ENCODE assay signal across 18 cellular contexts in genomic region chr9:370081-370480, GRCh38.
A peak's percentile ranks its signal among the peaks of the same experiment; 100 is the strongest.
DNase-seq lines count a peak whose midpoint lies in the region; ATAC-seq and TF ChIP-seq lines count a peak whose summit lies in the region.
"Had no signal": no experiment of that assay in that cellular context is flagged by ENCODE, and none has a peak within 500 bp of the region (broad histone marks: within the 10 kb centered on the region; RNA-seq: fewer than 3 reads in every experiment).

No MANE protein-coding gene starts in this region.

- H3K27me3 Mint-ChIP-seq in activated naive CD8-positive, alpha-beta T cell: no peaks in the 10 kb centered on the region
- no peaks in the 10 kb centered on the region for H3K27me3 Mint-ChIP-seq in activated naive CD8-positive, alpha-beta T cell treated with anti-CD3 and anti-CD28 coated beads for 36 hours
- H3K27me3 Mint-ChIP-seq in activated T-helper 17 cell treated with anti-CD3 and anti-CD28 coated beads, Interleukin-2, amount 50 U/mL, for 72 hours: no peaks in the 10 kb centered on the region
- peaks cover 8% of the 10 kb centered on the region for H3K27me3 Mint-ChIP-seq in glutamatergic neuron (ENCODE audit: unreplicated experiment)
- H3K27me3 Mint-ChIP-seq in stimulated activated naive B cell treated with anti-CD40 and anti-IgM and Interleukin-4, amounts not matched to agents 10 μg/mL and 1 μg/mL and 100 μg/mL, for 72 hours: no peaks in the 10 kb centered on the region

- H3K9me3 Mint-ChIP-seq in activated naive CD8-positive, alpha-beta T cell (ENCODE audit: low read depth): no peaks in the 10 kb centered on the region
- no peaks in the 10 kb centered on the region for H3K9me3 Mint-ChIP-seq in activated naive CD8-positive, alpha-beta T cell treated with anti-CD3 and anti-CD28 coated beads for 36 hours
- H3K9me3 Mint-ChIP-seq in activated T-helper 17 cell treated with anti-CD3 and anti-CD28 coated beads, Interleukin-2, amount 50 U/mL, for 72 hours: no peaks in the 10 kb centered on the region
- H3K9me3 Mint-ChIP-seq in glutamatergic neuron (ENCODE audit: unreplicated experiment): peaks cover 10% of the 10 kb centered on the region
- H3K9me3 Mint-ChIP-seq in stimulated activated naive B cell treated with anti-CD40 and anti-IgM and Interleukin-4, amounts not matched to agents 10 μg/mL and 1 μg/mL and 100 μg/mL, for 72 hours: no peaks in the 10 kb centered on the region

- no peak for TF ChIP-seq CTCF in glutamatergic neuron (IDR thresholded peaks at IDR 0.05; ENCODE audit: partially characterized antibody, unreplicated experiment)

- no peak for DNase-seq in activated naive CD8-positive, alpha-beta T cell treated with anti-CD3 and anti-CD28 coated beads for 36 hours
- DNase-seq in glutamatergic neuron (no peak), NCI-H446 (lab: John Stamatoyannopoulos, UW) (no peak), T-helper 9 cell (no peak), KBM-7 (no peak)
- no peak for DNase-seq in stimulated activated naive B cell treated with anti-CD40 and anti-IgM and Interleukin-4, amounts not matched to agents 10 μg/mL and 1 μg/mL and 100 μg/mL, for 72 hours
- DNase-seq: BE2C, DMS79, Kasumi-1, MG63, NCI-H1417, NCI-H1694 treated with DMSO at 0.1 percent for 48 hours, NCI-H2081 treated with DMSO at 0.1 percent for 48 hours, NCI-H69, SHP77 treated with DMSO at 0.1 percent for 48 hours had no signal

- peaks cover 7% of the 10 kb centered on the region for H3K36me3 Mint-ChIP-seq in activated naive CD8-positive, alpha-beta T cell
- peaks cover 28% of the 10 kb centered on the region for H3K36me3 Mint-ChIP-seq in activated naive CD8-positive, alpha-beta T cell treated with anti-CD3 and anti-CD28 coated beads for 36 hours
- peaks cover 99% of the 10 kb centered on the region for H3K36me3 Mint-ChIP-seq in activated T-helper 17 cell treated with anti-CD3 and anti-CD28 coated beads, Interleukin-2, amount 50 U/mL, for 72 hours (ENCODE audit: low read depth)
- no peaks in the 10 kb centered on the region for H3K36me3 Mint-ChIP-seq in glutamatergic neuron (ENCODE audit: unreplicated experiment)
- peaks cover 53 to 72% of the 10 kb centered on the region in 2 donors for H3K36me3 Mint-ChIP-seq in stimulated activated naive B cell treated with anti-CD40 and anti-IgM and Interleukin-4, amounts not matched to agents 10 μg/mL and 1 μg/mL and 100 μg/mL, for 72 hours

- peak overlapping the region; percentile 36 for H3K27ac Mint-ChIP-seq in activated naive CD8-positive, alpha-beta T cell
- H3K27ac Mint-ChIP-seq in activated naive CD8-positive, alpha-beta T cell treated with anti-CD3 and anti-CD28 coated beads for 36 hours: no peak overlapping the region
- H3K27ac Mint-ChIP-seq in activated T-helper 17 cell treated with anti-CD3 and anti-CD28 coated beads, Interleukin-2, amount 50 U/mL, for 72 hours: peak overlapping the region; percentile 78
- peak overlapping the region; percentile 96 for H3K27ac Mint-ChIP-seq in glutamatergic neuron (ENCODE audit: unreplicated experiment)
- H3K27ac Mint-ChIP-seq in stimulated activated naive B cell treated with anti-CD40 and anti-IgM and Interleukin-4, amounts not matched to agents 10 μg/mL and 1 μg/mL and 100 μg/mL, for 72 hours: peak overlapping the region; percentile 25

- H3K4me3 Mint-ChIP-seq in activated naive CD8-positive, alpha-beta T cell: no peak overlapping the region
- no peak overlapping the region for H3K4me3 Mint-ChIP-seq in activated naive CD8-positive, alpha-beta T cell treated with anti-CD3 and anti-CD28 coated beads for 36 hours
- H3K4me3 Mint-ChIP-seq in activated T-helper 17 cell treated with anti-CD3 and anti-CD28 coated beads, Interleukin-2, amount 50 U/mL, for 72 hours: no peak overlapping the region
- H3K4me3 Mint-ChIP-seq in glutamatergic neuron (ENCODE audit: unreplicated experiment): no peak overlapping the region
- H3K4me3 Mint-ChIP-seq in stimulated activated naive B cell treated with anti-CD40 and anti-IgM and Interleukin-4, amounts not matched to agents 10 μg/mL and 1 μg/mL and 100 μg/mL, for 72 hours: no peak overlapping the region

- in situ Hi-C loops in KBM-7 (cut with MboI; ENCODE audit: low pct_unique_long_range_greater_than_20kb, low sequenced_read_pairs): no loop called here

- peaks cover 3% of the 10 kb centered on the region for H3K4me1 Mint-ChIP-seq in activated naive CD8-positive, alpha-beta T cell (ENCODE audit: low read depth)
- no peaks in the 10 kb centered on the region for H3K4me1 Mint-ChIP-seq in activated naive CD8-positive, alpha-beta T cell treated with anti-CD3 and anti-CD28 coated beads for 36 hours
- H3K4me1 Mint-ChIP-seq in activated T-helper 17 cell treated with anti-CD3 and anti-CD28 coated beads, Interleukin-2, amount 50 U/mL, for 72 hours: no peaks in the 10 kb centered on the region
- H3K4me1 Mint-ChIP-seq in glutamatergic neuron (ENCODE audit: low read depth, unreplicated experiment): peaks cover 49% of the 10 kb centered on the region
- H3K4me1 Mint-ChIP-seq in stimulated activated naive B cell treated with anti-CD40 and anti-IgM and Interleukin-4, amounts not matched to agents 10 μg/mL and 1 μg/mL and 100 μg/mL, for 72 hours: no peaks in the 10 kb centered on the region

- no peak for ATAC-seq in activated T-helper 17 cell treated with anti-CD3 and anti-CD28 coated beads, Interleukin-2, amount 50 U/mL, for 72 hours (replicated peaks)
- no peak for ATAC-seq in stimulated activated naive B cell treated with anti-CD40 and anti-IgM and Interleukin-4, amounts not matched to agents 10 μg/mL and 1 μg/mL and 100 μg/mL, for 72 hours (replicated peaks)
- ATAC-seq: HCT116 had no signal
